Comparison of ENCODE assay signal across 13 cellular contexts in genomic region chr10:11687779-11688447, GRCh38. TPM values are rescaled to one million over a fixed set of nuclear protein-coding genes. Genes with fewer than 3 reads are reported as not detected.
DNase-seq lines count a peak whose midpoint lies in the region; ATAC-seq, FAIRE-seq and TF ChIP-seq lines count a peak whose summit lies in the region.
"Had no signal": no experiment of that assay in that cellular context is flagged by ENCODE, and none has a peak within 500 bp of the region (broad histone marks: within the 10 kb centered on the region; RNA-seq: fewer than 3 reads in every experiment).

No MANE protein-coding gene starts in this region.

- 74% methylated on average over 8 of the region's 8 CpGs for WGBS in K562 (ENCODE audit: insufficient coverage, low coverage, missing lambda C conversion rate)
- WGBS in urinary bladder = 86% methylated on average over 8 of the region's 8 CpGs

- no peaks in the 10 kb centered on the region for H3K9me1 ChIP-seq in K562 (ENCODE audit: control insufficient read depth, insufficient read depth, low read length)

- no peaks in the 10 kb centered on the region for H3K9me3 Mint-ChIP-seq in activated CD4-positive, alpha-beta T cell treated with anti-CD3 and anti-CD28 coated beads, Interleukin-2, amount 10 ng/mL, durations not matched to agents 7 days and 5 days
- H3K9me3 Mint-ChIP-seq in mesothelial cell of epicardium = no peaks in the 10 kb centered on the region

- in situ Hi-C loops in K562 (cut with MboI) = no loop called here
- in situ Hi-C loops in G401 (cut with HindIII; ENCODE audit: low sequenced_read_pairs) = no loop called here

- no peak for DNase-seq in activated CD4-positive, alpha-beta T cell treated with anti-CD3 and anti-CD28 coated beads, Interleukin-2, amount 10 ng/mL, durations not matched to agents 7 days and 5 days
- DNase-seq in activated CD4-positive, alpha-beta T cell treated with anti-CD3 and anti-CD28 coated beads, Interleukin-2, amount 50 U/mL, for 48 hours = no peak
- DNase-seq in K562 (ENCODE audit: extremely low read depth in 1 of 4, low spot score in 3 of 4) (no peak), mesothelial cell of epicardium (ENCODE audit: low spot score in 2 of 2, unreplicated experiment in 2 of 2) (no peak), NOMO-1 treated with DMSO at 0.1 percent for 48 hours (lab: John Stamatoyannopoulos, UW; ENCODE audit: unreplicated experiment) (no peak), putamen (ENCODE audit: low spot score) (no peak), G401 (ENCODE audit: low spot score) (no peak)
- DNase-seq: activated CD4-positive, alpha-beta T cell treated with anti-CD3 and anti-CD28 coated beads for 4 hours; cortex of kidney; left ventricle myocardium inferior; NCI-H1048; T-helper 2 cell had no signal

- H3K27ac Mint-ChIP-seq in activated CD4-positive, alpha-beta T cell treated with anti-CD3 and anti-CD28 coated beads, Interleukin-2, amount 10 ng/mL, durations not matched to agents 7 days and 5 days = peak overlapping the region; percentile 39
- peak overlapping the region; percentile 97 for H3K27ac Mint-ChIP-seq in mesothelial cell of epicardium

- intact Hi-C loops in K562 (cut with micrococcal nuclease) = no loop called here

- no peaks in the 10 kb centered on the region for H3K27me3 ChIP-seq in K562 (ENCODE audit: control insufficient read depth in 2 of 2, insufficient read depth in 2 of 2, low read length in 2 of 2)

- no peaks in the 10 kb centered on the region for H3K9me3 ChIP-seq in K562 (replicated peaks; ENCODE audit: control insufficient read depth, insufficient read depth, low read depth, low read length)
- H3K9me3 ChIP-seq: left ventricle myocardium inferior had no signal

- H3K4me1 ChIP-seq in K562 (replicated peaks in 1 of 2; ENCODE audit: control insufficient read depth in 2 of 2, insufficient read depth in 2 of 2, low read length in 2 of 2) = peaks cover 42 to 47% of the 10 kb centered on the region in 2 experiments
- no peaks in the 10 kb centered on the region for H3K4me1 ChIP-seq in urinary bladder (ENCODE audit: insufficient read depth)

- no peak overlapping the region for H3K4me3 Mint-ChIP-seq in activated CD4-positive, alpha-beta T cell treated with anti-CD3 and anti-CD28 coated beads, Interleukin-2, amount 10 ng/mL, durations not matched to agents 7 days and 5 days
- H3K4me3 Mint-ChIP-seq in mesothelial cell of epicardium = no peak overlapping the region

- H3K27ac ChIP-seq in K562 (ENCODE audit: extremely low read depth, low read depth, low read length) = peak overlapping the region; percentile 48; the same call in 2 of the 3 replicates
- peak overlapping the region; percentile 11 for H3K27ac ChIP-seq in urinary bladder (ENCODE audit: low read depth)
- H3K27ac ChIP-seq: left ventricle myocardium inferior had no signal

- H4K20me1 ChIP-seq in K562 (replicated peaks; ENCODE audit: control insufficient read depth, insufficient read depth, low read length) = no peaks in the 10 kb centered on the region

- no peaks in the 10 kb centered on the region for H3K36me3 Mint-ChIP-seq in activated CD4-positive, alpha-beta T cell treated with anti-CD3 and anti-CD28 coated beads, Interleukin-2, amount 10 ng/mL, durations not matched to agents 7 days and 5 days (ENCODE audit: low read depth)
- no peaks in the 10 kb centered on the region for H3K36me3 Mint-ChIP-seq in mesothelial cell of epicardium

- H3K4me1 Mint-ChIP-seq in activated CD4-positive, alpha-beta T cell treated with anti-CD3 and anti-CD28 coated beads, Interleukin-2, amount 10 ng/mL, durations not matched to agents 7 days and 5 days = peaks cover 39% of the 10 kb centered on the region
- H3K4me1 Mint-ChIP-seq in mesothelial cell of epicardium = peaks cover 58% of the 10 kb centered on the region

- TF ChIP-seq POLR2A in K562 (conservative IDR thresholded peaks at IDR 0.05) = no peak

- H3K4me3 ChIP-seq in K562 (no peak overlapping the region), urinary bladder (ENCODE audit: low read depth, low read length) (no peak overlapping the region)
- H3K4me3 ChIP-seq: left ventricle myocardium inferior had no signal

- peaks cover 16% of the 10 kb centered on the region for H3K27me3 Mint-ChIP-seq in activated CD4-positive, alpha-beta T cell treated with anti-CD3 and anti-CD28 coated beads, Interleukin-2, amount 10 ng/mL, durations not matched to agents 7 days and 5 days
- no peaks in the 10 kb centered on the region for H3K27me3 Mint-ChIP-seq in mesothelial cell of epicardium (ENCODE audit: low read depth)

- no peak for TF ChIP-seq RAD21 in K562 (CRISPR knock-in tag; conservative IDR thresholded peaks at IDR 0.05 in 1 of 2, IDR thresholded peaks at IDR 0.05 in 1 of 2)

- peak overlapping the region; percentile 86 for H2AFZ ChIP-seq in K562 (ENCODE audit: low read depth, low read length)

- no peak for ATAC-seq in K562

- TF ChIP-seq CTCF in K562 (IDR thresholded peaks at IDR 0.05 in 2 of 3, conservative IDR thresholded peaks at IDR 0.05 in 1 of 3; ENCODE audit: insufficient read depth in 2 of 3, low read depth in 1 of 3, low read length in 3 of 3) = no peak
- no peak for TF ChIP-seq CTCF in mesothelial cell of epicardium (IDR thresholded peaks at IDR 0.05; ENCODE audit: unreplicated experiment)

- H3K36me3 ChIP-seq in K562 (ENCODE audit: control insufficient read depth, insufficient read depth, low read length) = no peaks in the 10 kb centered on the region
- no peaks in the 10 kb centered on the region for H3K36me3 ChIP-seq in urinary bladder (ENCODE audit: insufficient read depth)
- H3K36me3 ChIP-seq: left ventricle myocardium inferior had no signal

- no TSS peak for BruUV-seq in K562 (replicated peaks; lab: Mats Ljungman, UMichigan)

- CTCF ChIA-PET in activated CD4-positive, alpha-beta T cell treated with anti-CD3 and anti-CD28 coated beads, Interleukin-2, amount 10 ng/mL, durations not matched to agents 7 days and 5 days (lab: Charles Lee) = interaction anchor here (1.4 kb wide), 1 partner anchor 23 kb away, joined by 3 read pairs; no protein-coding TSS in a partner anchor
- CTCF ChIA-PET in K562 (lab: Yijun Ruan, JAX; ENCODE audit: low intra/inter-chr PET ratio) = no interaction called here

- H3K4me2 ChIP-seq in K562 (ENCODE audit: insufficient read depth, low read length) = 0 out of 2 replicates have a peak overlapping the region, but pooled peaks have one; percentile 53

- H3K79me2 ChIP-seq in K562 (ENCODE audit: control insufficient read depth, insufficient read depth, low read length) = no peaks in the 10 kb centered on the region

- peak overlapping the region; percentile 33 to 71; a peak in 2 of 4 replicates for H3K9ac ChIP-seq in K562 (ENCODE audit: insufficient read depth in 1 of 2, low read depth in 2 of 2, low read length in 2 of 2)

- no peak for TF ChIP-seq EP300 in K562 (IDR thresholded peaks at IDR 0.05; ENCODE audit: low read length)

- POLR2A ChIA-PET in activated CD4-positive, alpha-beta T cell treated with anti-CD3 and anti-CD28 coated beads, Interleukin-2, amount 10 ng/mL, durations not matched to agents 7 days and 5 days (lab: Charles Lee) = no interaction called here
- POLR2A ChIA-PET in K562 (lab: Yijun Ruan, JAX) = interaction anchor here (0.6 to 1.3 kb wide), 5 partner anchors 11 to 171 kb away, joined by 3 read pairs; no protein-coding TSS in a partner anchor

- FAIRE-seq in K562 (lab: Jason Lieb, UNC) = no peak

TF ChIP-seq in K562, 482 proteins besides CTCF, POLR2A, EP300 and RAD21 (continues in another document):
- TF ChIP-seq PHB2 (IDR thresholded peaks at IDR 0.05; ENCODE audit: low read depth) = no peak
- 0 out of 4 replicates have a peak, but pooled peaks of 1 of the 2 experiments have one; percentile 1 for TF ChIP-seq MNT (conservative IDR thresholded peaks at IDR 0.05)

RNA-seq across cellular contexts. Expression of gene ECHDC3, which starts 54.3 kb away (rescaled TPM):
- total RNA-seq in activated CD4-positive, alpha-beta T cell treated with anti-CD3 and anti-CD28 coated beads, Interleukin-2, amount 10 ng/mL, durations not matched to agents 7 days and 5 days = 1 to 10 TPM; 1.0 to 1.1 TPM
- total RNA-seq in K562 (2011; cell fraction: chromatin; rRNA removed; ENCODE audit: low replicate concordance) = 4.0 and 10.2 TPM in 2 replicates
- 9.7 and 10.3 TPM in 2 replicates for total RNA-seq in K562 (2011; cell fraction: nucleolus; rRNA removed)
- 5.5 and 5.7 TPM in 2 replicates for total RNA-seq in K562 (2011; cell fraction: nucleoplasm; rRNA removed)
- total RNA-seq in K562 (2014; rRNA removed) (19.4 and 25.7 TPM in 2 replicates), K562 (2014; rRNA removed; fragmentation: Illumina TruSeq; extraction: Trizol) (8.9 and 9.0 TPM in 2 replicates), K562 (2015; rRNA removed; fragmentation: Illumina TruSeq; extraction: Trizol) (12.6 and 14.0 TPM in 2 replicates), K562 (2021) (17.3 and 17.9 TPM in 2 replicates), mesothelial cell of epicardium (5.1 to 8.6 TPM (median 5.7 TPM) in 3 replicates), urinary bladder (1.5 TPM)
- polyA plus RNA-seq in K562 (2011; rRNA removed) (16.1 and 21.9 TPM in 2 replicates), K562 (2014; fragmentation: Illumina TruSeq; extraction: Trizol) (15.7 and 17.1 TPM in 2 replicates), K562 (2014; fragmentation: Nextera tagmentation; extraction: Ambion mirVana) (under 1 TPM; 0.53 to 0.67 TPM), K562 (2014; rRNA removed) (10.0 and 17.7 TPM in 2 replicates), urinary bladder (28.1 TPM)
- polyA plus RNA-seq in K562 (2011; cell fraction: cytosol; rRNA removed) = 17.5 and 35.2 TPM in 2 replicates
- 14.3 and 27.7 TPM in 2 replicates for polyA plus RNA-seq in K562 (2011; cell fraction: nucleus; rRNA removed)
- polyA plus RNA-seq in K562 (2012) = 8.6 and 12.1 TPM in 2 replicates
- polyA minus RNA-seq in K562 (2011; rRNA and poly(A)+ RNA removed) = 8.7 and 16.4 TPM in 2 replicates
- polyA minus RNA-seq in K562 (2011; cell fraction: cytosol; rRNA and poly(A)+ RNA removed) = 7.0 and 9.4 TPM in 2 replicates
- 7.4 and 10.4 TPM in 2 replicates for polyA minus RNA-seq in K562 (2011; cell fraction: nucleus; rRNA and poly(A)+ RNA removed)
- 0.78 and 0.86 TPM in 2 replicates for total RNA-seq in G401 (2014; rRNA removed; shearing (Covaris generic))
